In genomic region chr6:18091382-18091781, GRCh38 we compare ENCODE assay signal across 18 cellular contexts. TPM values are rescaled to one million over a fixed set of nuclear protein-coding genes. Genes with fewer than 3 reads are reported as not detected.
A peak's percentile ranks its signal among the peaks of the same experiment; 100 is the strongest.
DNase-seq lines count a peak whose midpoint lies in the region; ATAC-seq and TF ChIP-seq lines count a peak whose summit lies in the region.
"Had no signal": no experiment of that assay in that cellular context is flagged by ENCODE, and none has a peak within 500 bp of the region (broad histone marks: within the 10 kb centered on the region; RNA-seq: fewer than 3 reads in every experiment).

No MANE protein-coding gene starts in this region.

- H3K36me3 ChIP-seq in colonic mucosa (no peaks in the 10 kb centered on the region), mucosa of rectum (ENCODE audit: control insufficient read depth in 2 of 2, insufficient read depth in 2 of 2, low read length in 2 of 2) (no peaks in the 10 kb centered on the region)

- TF ChIP-seq CTCF in colonic mucosa (IDR thresholded peaks at IDR 0.05): no peak
- no peak for TF ChIP-seq CTCF in endothelial cell (IDR thresholded peaks at IDR 0.05; ENCODE audit: unreplicated experiment)

- no peaks in the 10 kb centered on the region for H3K9me3 Mint-ChIP-seq in endothelial cell (ENCODE audit: unreplicated experiment)

- peak overlapping the region; percentile 13 for H3K4me3 Mint-ChIP-seq in endothelial cell (ENCODE audit: unreplicated experiment)
- H3K4me3 Mint-ChIP-seq: CD4-positive, alpha-beta memory T cell had no signal

- H3K9ac ChIP-seq in colonic mucosa (ENCODE audit: low read depth in 2 of 2, low read length in 2 of 2): no peak overlapping the region
- no peak overlapping the region for H3K9ac ChIP-seq in mucosa of rectum (ENCODE audit: low read depth in 1 of 2, low read length in 2 of 2)
- H3K9ac ChIP-seq: GM23248 had no signal

- no peaks in the 10 kb centered on the region for H3K4me1 Mint-ChIP-seq in endothelial cell (ENCODE audit: unreplicated experiment)
- H3K4me1 Mint-ChIP-seq: CD4-positive, alpha-beta memory T cell had no signal

- H3K27ac Mint-ChIP-seq in endothelial cell (ENCODE audit: unreplicated experiment): no peak overlapping the region
- H3K27ac Mint-ChIP-seq: CD4-positive, alpha-beta memory T cell had no signal

- DNase-seq in colonic mucosa (peak; percentile 53), endothelial cell (ENCODE audit: low spot score) (no peak), GDM1 (lab: John Stamatoyannopoulos, UW) (no peak), NCI-H524 treated with DMSO at 0.1 percent for 48 hours (lab: John Stamatoyannopoulos, UW) (no peak)
- no peak for DNase-seq in stimulated activated CD4-positive, alpha-beta T cell treated with anti-CD3 and anti-CD28 coated beads, Interleukin-2, amount 100 ng/mL, for 24 hours
- DNase-seq in stimulated activated CD4-positive, alpha-beta T cell treated with anti-CD3 and anti-CD28 coated beads, Interleukin-1b, Interleukin-23, amount 100 ng/mL, for 48 hours: no peak
- DNase-seq: C1 segment of cervical spinal cord; Caco-2; CD4-positive, alpha-beta memory T cell; DMS153; DND-41; GM23248; H7; HCEC 1CT had no signal

- H3K27ac ChIP-seq in colonic mucosa: no peak overlapping the region
- peak overlapping the region; percentile 38 to 55 for H3K27ac ChIP-seq in mucosa of rectum (ENCODE audit: low read depth in 2 of 2, low read length in 2 of 2)
- H3K27ac ChIP-seq: GM23248 had no signal

- intact Hi-C loops in colonic mucosa (cut with DNase I): no loop called here

- ATAC-seq in esophagus mucosa: peak; percentile 91
- ATAC-seq: GM12878 had no signal

- H3K4me1 ChIP-seq in colonic mucosa (no peaks in the 10 kb centered on the region), mucosa of rectum (ENCODE audit: control insufficient read depth in 2 of 2, insufficient read depth in 2 of 2, low read length in 2 of 2) (peaks cover 0 to 3% of the 10 kb centered on the region in 2 donors)
- H3K4me1 ChIP-seq: Caco-2 had no signal

- no peak overlapping the region for H3K4me3 ChIP-seq in colonic mucosa
- H3K4me3 ChIP-seq in mucosa of rectum (ENCODE audit: low read length in 2 of 2): no peak overlapping the region
- H3K4me3 ChIP-seq: GM12878, GM23248 had no signal

- H3K27me3 Mint-ChIP-seq in endothelial cell (ENCODE audit: unreplicated experiment): peaks cover 8% of the 10 kb centered on the region

- H3K9me3 ChIP-seq in colonic mucosa (no peaks in the 10 kb centered on the region), mucosa of rectum (ENCODE audit: control insufficient read depth in 2 of 2, low read length in 2 of 2) (no peaks in the 10 kb centered on the region)

- H3K36me3 Mint-ChIP-seq in endothelial cell (ENCODE audit: low read depth, unreplicated experiment): peaks cover 17% of the 10 kb centered on the region

- H3K27me3 ChIP-seq in colonic mucosa (no peaks in the 10 kb centered on the region), mucosa of rectum (ENCODE audit: control insufficient read depth in 2 of 2, insufficient read depth in 2 of 2, low read length in 2 of 2) (no peaks in the 10 kb centered on the region)

RNA-seq across cellular contexts. Expression of gene NHLRC1, which starts 31.1 kb away (rescaled TPM):
- 1 to 10 TPM; 1.6 to 2.5 TPM for total RNA-seq in colonic mucosa
- 0.64 TPM for total RNA-seq in endothelial cell (ENCODE audit: unreplicated experiment)
- total RNA-seq in esophagus mucosa: 0.96 TPM
- total RNA-seq: A172 had no signal
